ENCODE assay signal across 16 cellular contexts in the genomic region with DNA sequence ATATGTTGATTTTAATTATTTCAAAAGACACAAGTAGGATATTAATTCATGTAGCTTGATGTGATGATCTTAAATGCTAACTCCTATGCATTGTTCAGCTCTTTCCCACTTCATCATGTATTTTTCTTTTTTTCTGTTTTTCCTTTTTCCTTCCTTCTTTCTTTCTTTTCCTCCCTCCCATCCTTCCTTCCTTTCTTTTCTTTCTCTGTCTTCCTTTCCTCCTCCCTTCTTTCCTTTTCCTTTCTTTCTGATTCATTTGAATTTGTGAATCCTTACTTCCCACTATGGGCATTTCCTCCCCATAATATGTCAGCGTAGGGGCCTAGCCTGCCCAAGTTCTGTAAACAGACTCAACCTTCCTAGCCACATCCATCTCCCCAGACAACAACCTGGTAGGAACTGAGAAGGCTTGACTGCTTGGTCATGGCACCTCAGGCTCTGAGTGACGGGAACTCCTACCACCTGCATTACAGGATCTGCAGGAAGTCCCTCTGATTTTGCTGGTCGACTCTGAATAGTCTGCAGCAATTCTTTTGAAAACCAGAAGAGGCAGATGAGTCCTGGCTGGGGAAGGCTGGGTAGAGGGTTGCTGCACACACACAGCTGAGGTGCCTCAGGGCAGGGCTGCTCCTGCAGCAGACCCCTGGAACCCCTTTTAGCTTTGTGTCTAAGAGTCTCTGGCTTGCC.
DNase-seq lines count a peak whose midpoint lies in the region; ATAC-seq and TF ChIP-seq lines count a peak whose summit lies in the region.
"Had no signal": no experiment of that assay in that cellular context is flagged by ENCODE, and none has a peak within 500 bp of the region (broad histone marks: within the 10 kb centered on the region; RNA-seq: fewer than 3 reads in every experiment).

No MANE protein-coding gene starts in this region.

- peaks cover 2% of the 10 kb centered on the region for H3K9me3 Mint-ChIP-seq in stimulated activated memory B cell treated with anti-CD40 and anti-IgM and Interleukin-4, amounts not matched to agents 10 μg/mL and 1 μg/mL and 100 μg/mL, for 72 hours
- H3K9me3 Mint-ChIP-seq: natural killer cell treated with Interleukin-12 subunit alpha and Interleukin-12 subunit beta and Interleukin-15 and Interleukin-18, amount 100 ng/mL, for 72 hours had no signal

- H3K27ac Mint-ChIP-seq in stimulated activated memory B cell treated with anti-CD40 and anti-IgM and Interleukin-4, amounts not matched to agents 10 μg/mL and 1 μg/mL and 100 μg/mL, for 72 hours: peak overlapping the region; percentile 73
- H3K27ac Mint-ChIP-seq: CD8-positive, alpha-beta memory T cell; natural killer cell treated with Interleukin-12 subunit alpha and Interleukin-12 subunit beta and Interleukin-15 and Interleukin-18, amount 100 ng/mL, for 72 hours had no signal

- peaks cover 4% of the 10 kb centered on the region for H3K36me3 Mint-ChIP-seq in stimulated activated memory B cell treated with anti-CD40 and anti-IgM and Interleukin-4, amounts not matched to agents 10 μg/mL and 1 μg/mL and 100 μg/mL, for 72 hours
- H3K36me3 Mint-ChIP-seq: CD8-positive, alpha-beta memory T cell; natural killer cell treated with Interleukin-12 subunit alpha and Interleukin-12 subunit beta and Interleukin-15 and Interleukin-18, amount 100 ng/mL, for 72 hours had no signal

- peak; percentile 29 for TF ChIP-seq CTCF in choroid plexus epithelial cell (conservative IDR thresholded peaks at IDR 0.05; ENCODE audit: low read depth, low read length)

- H3K4me3 Mint-ChIP-seq in stimulated activated memory B cell treated with anti-CD40 and anti-IgM and Interleukin-4, amounts not matched to agents 10 μg/mL and 1 μg/mL and 100 μg/mL, for 72 hours: peak overlapping the region; percentile 5
- H3K4me3 Mint-ChIP-seq: CD8-positive, alpha-beta memory T cell; natural killer cell treated with Interleukin-12 subunit alpha and Interleukin-12 subunit beta and Interleukin-15 and Interleukin-18, amount 100 ng/mL, for 72 hours had no signal

- H3K27me3 Mint-ChIP-seq in stimulated activated memory B cell treated with anti-CD40 and anti-IgM and Interleukin-4, amounts not matched to agents 10 μg/mL and 1 μg/mL and 100 μg/mL, for 72 hours: no peaks in the 10 kb centered on the region

- H3K4me1 Mint-ChIP-seq in stimulated activated memory B cell treated with anti-CD40 and anti-IgM and Interleukin-4, amounts not matched to agents 10 μg/mL and 1 μg/mL and 100 μg/mL, for 72 hours: peaks cover 87% of the 10 kb centered on the region
- H3K4me1 Mint-ChIP-seq: CD8-positive, alpha-beta memory T cell had no signal

- no peak overlapping the region for H3K4me3 ChIP-seq in choroid plexus epithelial cell (ENCODE audit: low read depth, low read length)
- H3K4me3 ChIP-seq: colonic mucosa, testis had no signal

- ATAC-seq in GM18868 (IDR thresholded peaks at IDR 0.05; ENCODE audit: unreplicated experiment) (peak; percentile 31), HG03432 (IDR thresholded peaks at IDR 0.05; ENCODE audit: unreplicated experiment) (peak; percentile 14)
- ATAC-seq in stimulated activated memory B cell treated with anti-CD40 and anti-IgM and Interleukin-4, amounts not matched to agents 10 μg/mL and 1 μg/mL and 100 μg/mL, for 72 hours: peak; percentile 35
- ATAC-seq: left cardiac atrium had no signal

- DNase-seq in choroid plexus epithelial cell (ENCODE audit: low read depth) (no peak), EL (no peak), NCI-H1417 (lab: John Stamatoyannopoulos, UW) (no peak), DMS 273 (lab: John Stamatoyannopoulos, UW; ENCODE audit: unreplicated experiment) (no peak)
- DNase-seq: activated T-cell treated with anti-CD3 and anti-CD28 coated beads for 4 hours; CD8-positive, alpha-beta memory T cell; colonic mucosa; left cardiac atrium; NCI-H1436 treated with DMSO at 0.1 percent for 48 hours; NCI-H524 treated with DMSO at 0.1 percent for 48 hours; SIG-M5; testis had no signal
